11 cellular contexts compared by ENCODE assay signal in the genomic region with DNA sequence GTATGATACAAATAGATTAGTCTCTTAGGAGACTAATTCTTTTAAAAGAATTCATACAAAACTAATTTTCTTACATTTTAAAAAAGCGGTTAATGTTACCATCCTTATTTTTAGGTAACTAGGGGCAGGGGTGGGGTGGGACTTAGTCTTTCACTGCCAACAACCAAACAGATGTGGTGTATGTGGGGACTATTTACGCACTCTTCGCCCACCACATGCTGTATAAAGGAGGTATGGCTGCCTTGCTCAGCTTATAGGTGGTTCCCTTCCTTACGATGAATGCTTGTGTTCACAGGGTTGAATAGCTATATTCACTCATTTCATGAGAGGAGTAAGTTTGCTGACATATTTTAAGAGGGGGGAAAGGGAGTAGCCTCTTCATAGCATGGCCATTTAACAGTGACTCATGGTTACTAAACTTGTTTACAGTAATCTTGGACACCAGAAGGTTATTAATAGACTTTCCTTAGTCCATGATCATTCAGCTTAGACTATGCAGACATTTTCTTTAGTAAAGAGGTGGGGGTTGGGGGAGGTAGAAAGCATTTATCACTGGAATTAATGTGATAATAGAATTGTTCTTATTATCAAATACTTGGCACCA.
DNase-seq lines count a peak whose midpoint lies in the region; ATAC-seq and TF ChIP-seq lines count a peak whose summit lies in the region.
"Had no signal": no experiment of that assay in that cellular context is flagged by ENCODE, and none has a peak within 500 bp of the region (broad histone marks: within the 10 kb centered on the region; RNA-seq: fewer than 3 reads in every experiment).

No MANE protein-coding gene starts in this region.

- POLR2A ChIA-PET in Panc1 (lab: Charles Lee) = interaction anchor here (0.7 kb wide), 1 partner anchor 47 kb away, joined by 4 read pairs; no protein-coding TSS in a partner anchor

- H3K27ac ChIP-seq in Panc1 (ENCODE audit: low read length) (no peak overlapping the region), WERI-Rb-1 (no peak overlapping the region)
- H3K27ac ChIP-seq: ovary had no signal

- peak; percentile 81 for DNase-seq in GM04503 (ENCODE audit: low read depth)
- no peak for DNase-seq in Panc1 (ENCODE audit: low read depth, low spot score)
- peak; percentile 92 for DNase-seq in fibroblast of mammary gland (ENCODE audit: low read depth)
- DNase-seq in skeletal muscle cell (ENCODE audit: low read depth) = peak; percentile 70
- no peak for DNase-seq in effector CD4-positive, alpha-beta T cell
- DNase-seq in DMS 273 (lab: John Stamatoyannopoulos, UW; ENCODE audit: unreplicated experiment) = no peak
- DNase-seq in WERI-Rb-1 = no peak
- DNase-seq in endothelial cell (ENCODE audit: low spot score) = no peak
- DNase-seq: activated T-cell treated with anti-CD3 and anti-CD28 coated beads, Interleukin-2, amount 50 U/mL, for 1 hour; ovary had no signal

- CTCF ChIA-PET in Panc1 (lab: Charles Lee) = interaction anchor here (0.6 kb wide), 1 partner anchor 44 kb away, joined by 4 read pairs; no protein-coding TSS in a partner anchor

- H3K4me1 Mint-ChIP-seq in endothelial cell (ENCODE audit: unreplicated experiment) = peaks cover 11% of the 10 kb centered on the region

- no TSS peak for BruUV-seq in Panc1 (replicated peaks; lab: Mats Ljungman, UMichigan)

- H3K36me3 Mint-ChIP-seq in endothelial cell (ENCODE audit: low read depth, unreplicated experiment) = peaks cover 8% of the 10 kb centered on the region

- TF ChIP-seq CTCF in Panc1 (IDR thresholded peaks at IDR 0.05) (no peak), fibroblast of mammary gland (conservative IDR thresholded peaks at IDR 0.05; ENCODE audit: control insufficient read depth, insufficient read depth, low read depth, low read length) (no peak), WERI-Rb-1 (IDR thresholded peaks at IDR 0.05; ENCODE audit: low read depth, low read length) (no peak), endothelial cell (IDR thresholded peaks at IDR 0.05; ENCODE audit: unreplicated experiment) (no peak)

- no peak overlapping the region for H3K27ac Mint-ChIP-seq in endothelial cell (ENCODE audit: unreplicated experiment)

- in situ Hi-C loops in Panc1 (cut with HindIII; ENCODE audit: low pct_unique_long_range_greater_than_20kb, low sequenced_read_pairs) = no loop called here

- H3K4me1 ChIP-seq in Panc1 (ENCODE audit: control insufficient read depth, insufficient read depth, low read length) = peaks cover 29% of the 10 kb centered on the region

- H3K9me3 ChIP-seq in Panc1 (ENCODE audit: control insufficient read depth, insufficient read depth, low read depth, low read length) (no peaks in the 10 kb centered on the region), WERI-Rb-1 (ENCODE audit: severe bottlenecking) (no peaks in the 10 kb centered on the region)
- H3K9me3 ChIP-seq: ovary had no signal

- H3K4me3 ChIP-seq in Panc1 (ENCODE audit: low read depth in 2 of 2, low read length in 2 of 2) (no peak overlapping the region), fibroblast of mammary gland (ENCODE audit: control insufficient read depth, low read depth, low read length) (no peak overlapping the region), skeletal muscle cell (ENCODE audit: low read depth, low read length) (no peak overlapping the region), WERI-Rb-1 (ENCODE audit: low read depth, low read length) (no peak overlapping the region)
- H3K4me3 ChIP-seq: ovary had no signal

- no peaks in the 10 kb centered on the region for H3K9me3 Mint-ChIP-seq in endothelial cell (ENCODE audit: unreplicated experiment)
- H3K9me3 Mint-ChIP-seq: IgD-negative memory B cell had no signal

- no peaks in the 10 kb centered on the region for H3K27me3 Mint-ChIP-seq in endothelial cell (ENCODE audit: unreplicated experiment)
- H3K27me3 Mint-ChIP-seq: IgD-negative memory B cell had no signal

- H3K27me3 ChIP-seq in Panc1 (ENCODE audit: control insufficient read depth, insufficient read depth, low read length) (no peaks in the 10 kb centered on the region), WERI-Rb-1 (ENCODE audit: insufficient read depth, low read depth, severe bottlenecking) (no peaks in the 10 kb centered on the region)
- H3K27me3 ChIP-seq: ovary had no signal

- H3K4me3 Mint-ChIP-seq in endothelial cell (ENCODE audit: unreplicated experiment) = no peak overlapping the region
- H3K4me3 Mint-ChIP-seq: IgD-negative memory B cell had no signal

- intact Hi-C loops in Panc1 (cut with micrococcal nuclease; ENCODE audit: unreplicated experiment) = no loop called here

- H3K36me3 ChIP-seq in Panc1 (ENCODE audit: control insufficient read depth, insufficient read depth, low read length) (0 out of 2 replicates have a peak, but pooled peaks cover 3% of the 10 kb centered on the region), WERI-Rb-1 (no peaks in the 10 kb centered on the region; the same call in 1 of the 2 replicates)
- H3K36me3 ChIP-seq: ovary had no signal

- peak; percentile 84 for ATAC-seq in Panc1

Comparison
In these comparisons a context has a peak if more than half of its experiments do, and no peak if none do; other contexts are left out.
1. DNase-seq: peak in GM04503 (single experiment), fibroblast of mammary gland (single experiment) and skeletal muscle cell (single experiment); none in Panc1 (single experiment), effector CD4-positive, alpha-beta T cell (single experiment), DMS 273 (single experiment), WERI-Rb-1 (single experiment) and endothelial cell (single experiment).